Comparison of ENCODE assay signal across 8 cellular contexts in the genomic region with DNA sequence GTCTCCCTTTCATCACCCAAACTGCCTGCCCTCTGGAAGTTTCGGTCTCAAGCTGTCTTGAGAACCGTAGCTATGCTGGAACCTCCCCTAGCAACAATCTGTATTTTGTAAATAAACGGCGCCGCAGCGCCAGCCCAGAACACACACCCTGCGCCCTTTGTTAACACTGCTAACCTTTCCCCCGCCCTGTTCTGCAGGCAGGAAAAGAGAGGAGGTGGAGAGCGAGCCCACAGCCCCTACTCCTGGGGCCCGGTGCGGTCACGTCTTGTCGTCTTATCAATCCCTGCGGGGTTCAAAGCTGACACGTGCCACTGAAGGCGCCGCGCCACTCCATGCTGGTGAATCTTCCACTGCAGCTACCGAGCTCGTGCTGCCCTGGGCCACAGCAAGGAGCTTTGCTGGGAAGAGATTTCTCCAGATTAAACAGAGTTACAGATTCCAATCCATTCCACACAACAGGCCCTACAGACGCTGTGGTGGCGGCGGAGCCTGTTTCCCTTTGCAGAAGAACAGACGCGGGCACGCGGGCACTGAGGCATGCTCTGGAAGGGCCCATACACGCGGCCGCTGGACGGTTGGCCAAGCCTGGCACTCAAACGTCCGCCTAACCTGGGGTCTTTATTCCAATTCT. TPM values are rescaled to one million over a fixed set of nuclear protein-coding genes. Genes with fewer than 3 reads are reported as not detected.
DNase-seq lines count a peak whose midpoint lies in the region; ATAC-seq and TF ChIP-seq lines count a peak whose summit lies in the region.

No MANE protein-coding gene starts in this region.

- peaks cover 23% of the 10 kb centered on the region for H3K4me1 Mint-ChIP-seq in T-helper 17 cell
- H3K4me1 Mint-ChIP-seq in endodermal cell: no peaks in the 10 kb centered on the region

- H3K4me1 ChIP-seq in endodermal cell (ENCODE audit: control insufficient read depth, insufficient read depth, low read length): peaks cover 4% of the 10 kb centered on the region
- peaks cover 5% of the 10 kb centered on the region for H3K4me1 ChIP-seq in ovary (ENCODE audit: insufficient read depth)

- peaks cover 5% of the 10 kb centered on the region for H3K9me3 Mint-ChIP-seq in endodermal cell

- H3K27ac ChIP-seq in endodermal cell (ENCODE audit: low read depth, low read length) (peak overlapping the region; percentile 81), ovary (no peak overlapping the region)

- peak; percentile 89 for ATAC-seq in T-helper 17 cell

- H3K4me3 Mint-ChIP-seq in T-helper 17 cell (peak overlapping the region; percentile 94), endodermal cell (no peak overlapping the region)

- H3K4me3 ChIP-seq in endodermal cell (ENCODE audit: low read length): no peak overlapping the region
- no peak overlapping the region for H3K4me3 ChIP-seq in ovary

- intact Hi-C loops in ovary (cut with DNase I): loop anchor here in 2 of 4 donors (2.0 to 5.0 kb wide), 2 partner anchors 83 to 88 kb away; no protein-coding TSS in a partner anchor

- no peak for TF ChIP-seq CTCF in endodermal cell (conservative IDR thresholded peaks at IDR 0.05)
- TF ChIP-seq CTCF in ovary (IDR thresholded peaks at IDR 0.05): no peak

- WGBS in endodermal cell (ENCODE audit: insufficient coverage in 1 of 2, insufficient read length in 1 of 2), 2 experiments: 82 to 85% methylated on average over 15 to 33 of the region's 33 CpGs
- WGBS in ovary, 3 donors: 32 to 48% (median 38%) methylated on average over 33 of the region's 33 CpGs

- no peaks in the 10 kb centered on the region for H3K36me3 ChIP-seq in endodermal cell (ENCODE audit: control insufficient read depth, insufficient read depth, low read length)
- no peaks in the 10 kb centered on the region for H3K36me3 ChIP-seq in ovary

- H3K27ac Mint-ChIP-seq in T-helper 17 cell (peak overlapping the region; percentile 99), endodermal cell (no peak overlapping the region)

- no peak for TF ChIP-seq EP300 in ovary (IDR thresholded peaks at IDR 0.05)

- peak; percentile 8 for DNase-seq in GM03348 (ENCODE audit: low spot score)
- peak; percentile 59 to 76 (median 68) for DNase-seq in T-helper 17 cell
- peak; percentile 49 for DNase-seq in endodermal cell
- DNase-seq in ovary: peak; percentile 9 to 68 (median 35)
- DNase-seq in amygdala (lab: John Stamatoyannopoulos, UW): no peak
- DNase-seq in kidney glomerular epithelial cell (lab: John Stamatoyannopoulos, UW): no peak
- no peak for DNase-seq in NCI-H187 (lab: John Stamatoyannopoulos, UW)
- no peak for DNase-seq in SKM-1 (lab: John Stamatoyannopoulos, UW; ENCODE audit: unreplicated experiment)

- H3K27me3 Mint-ChIP-seq in T-helper 17 cell (no peaks in the 10 kb centered on the region), endodermal cell (ENCODE audit: insufficient read depth) (peaks cover 3% of the 10 kb centered on the region)

- H3K36me3 Mint-ChIP-seq in T-helper 17 cell (ENCODE audit: low read depth) (no peaks in the 10 kb centered on the region), endodermal cell (ENCODE audit: low read depth) (no peaks in the 10 kb centered on the region)

- TF ChIP-seq POLR2A in ovary (IDR thresholded peaks at IDR 0.05): no peak

- H3K27me3 ChIP-seq in endodermal cell (ENCODE audit: control insufficient read depth, insufficient read depth, low read length, poor library complexity, severe bottlenecking) (no peaks in the 10 kb centered on the region), ovary (no peaks in the 10 kb centered on the region)

- H3K9me3 ChIP-seq in T-helper 17 cell (ENCODE audit: control insufficient read depth, low read length, poor library complexity, severe bottlenecking) (no peaks in the 10 kb centered on the region), endodermal cell (ENCODE audit: control insufficient read depth, low read length) (no peaks in the 10 kb centered on the region), ovary (no peaks in the 10 kb centered on the region)

- no peak overlapping the region for H3K9ac ChIP-seq in endodermal cell (ENCODE audit: extremely low read depth, low read length, poor library complexity, severe bottlenecking)

RNA-seq across cellular contexts. Expression of a gene that starts 25.3 kb away (rescaled TPM):
- total RNA-seq in T-helper 17 cell: 10 to 100 TPM in 1 of 2 donors, 1 to 10 TPM in 1; 9.3 to 31.2 TPM
- total RNA-seq in endodermal cell: 1 to 10 TPM in 1 of 2 donors, under 1 TPM in 1; 0.75 to 1.3 TPM
- polyA plus RNA-seq in endodermal cell (2013, experiment 1 of 2): 2.3 TPM
- 1.9 TPM for polyA plus RNA-seq in endodermal cell (2013, experiment 2 of 2)
- total RNA-seq in ovary: 1 to 10 TPM; 1.7 to 8.0 (median 2.4) TPM
- 1 to 10 TPM; 1.7 to 2.9 TPM for polyA plus RNA-seq in ovary

Comparison
In these comparisons a context has a peak if more than half of its experiments do, and no peak if none do; other contexts are left out.
1. DNase-seq: peak in GM03348 (single experiment), T-helper 17 cell (3 of 3), endodermal cell (single experiment) and ovary (5 of 5); none in amygdala (0 of 56), kidney glomerular epithelial cell (single experiment), NCI-H187 (0 of 2) and SKM-1 (single experiment).